Comparison of ENCODE assay signal across 20 cellular contexts in the genomic region with DNA sequence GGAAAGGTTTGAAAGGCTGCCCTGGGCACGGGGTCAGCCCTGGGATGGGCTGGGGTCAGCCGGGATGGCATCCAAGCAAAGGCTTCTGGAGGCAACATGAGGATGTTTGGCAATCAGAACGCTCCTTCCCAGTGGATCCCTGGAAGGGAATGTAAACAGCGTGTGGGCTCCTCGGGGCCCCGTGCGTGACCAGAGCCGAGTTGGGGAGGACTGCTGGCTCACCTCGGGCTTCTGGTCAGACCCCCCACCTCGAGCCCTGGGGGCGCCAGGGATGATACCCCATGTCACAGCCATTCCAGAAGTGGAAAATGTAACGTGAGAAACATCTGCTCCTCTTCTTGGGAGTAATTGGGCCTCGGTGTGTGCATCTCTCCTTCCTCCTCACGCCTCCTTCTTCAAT.
"Had no signal": no experiment of that assay in that cellular context is flagged by ENCODE, and none has a peak within 500 bp of the region (broad histone marks: within the 10 kb centered on the region; RNA-seq: fewer than 3 reads in every experiment).

No MANE protein-coding gene starts in this region.

- H3K27ac Mint-ChIP-seq: activated B cell treated with CpG ODN at 0.5 μM for 24 hours; activated CD4-positive, alpha-beta T cell treated with anti-CD3 and anti-CD28 coated beads, Interleukin-2, amount 10 ng/mL, durations not matched to agents 7 days and 5 days; activated T-helper 2 cell treated with anti-CD3 and anti-CD28 coated beads, Interferon-gamma antibody, Interleukin-2, Interleukin-4, amounts not matched to agents 10 μg/mL and 5 μg/mL and 100 μg/mL, durations not matched to agents 14 hours and 24 hours and 36 hours; effector memory CD8-positive, alpha-beta T cell; mesothelial cell of epicardium; naive B cell; T-helper 17 cell had no signal

- H3K4me3 Mint-ChIP-seq: activated B cell treated with CpG ODN at 0.5 μM for 24 hours; activated CD4-positive, alpha-beta T cell treated with anti-CD3 and anti-CD28 coated beads, Interleukin-2, amount 10 ng/mL, durations not matched to agents 7 days and 5 days; effector memory CD8-positive, alpha-beta T cell; mesothelial cell of epicardium; T-helper 17 cell had no signal

- H3K27ac ChIP-seq: body of pancreas, epithelial cell of prostate, prostate gland, right lobe of liver, suprapubic skin had no signal

- ATAC-seq: body of pancreas; effector memory CD8-positive, alpha-beta T cell; right lobe of liver; stimulated activated naive CD8-positive, alpha-beta T cell treated with anti-CD3 and anti-CD28 coated beads, Interleukin-15, Interleukin-2, amounts not matched to agents 100 U/mL and 50 U/mL, for 24 hours; T-helper 17 cell had no signal

- H3K4me3 ChIP-seq: adrenal gland, body of pancreas, prostate gland, right lobe of liver, suprapubic skin had no signal

- H3K36me3 Mint-ChIP-seq: mesothelial cell of epicardium, naive B cell had no signal

- H3K36me3 ChIP-seq: adrenal gland, prostate gland, right lobe of liver, suprapubic skin had no signal

- H3K9me3 ChIP-seq: adrenal gland, body of pancreas, prostate gland, right lobe of liver, suprapubic skin had no signal

- H3K27me3 Mint-ChIP-seq: activated CD4-positive, alpha-beta T cell treated with anti-CD3 and anti-CD28 coated beads, Interleukin-2, amount 10 ng/mL, durations not matched to agents 7 days and 5 days had no signal

- H3K9me3 Mint-ChIP-seq: activated B cell treated with CpG ODN at 0.5 μM for 24 hours; activated CD4-positive, alpha-beta T cell treated with anti-CD3 and anti-CD28 coated beads, Interleukin-2, amount 10 ng/mL, durations not matched to agents 7 days and 5 days; activated T-helper 2 cell treated with anti-CD3 and anti-CD28 coated beads, Interferon-gamma antibody, Interleukin-2, Interleukin-4, amounts not matched to agents 10 μg/mL and 5 μg/mL and 100 μg/mL, durations not matched to agents 14 hours and 24 hours and 36 hours; effector memory CD8-positive, alpha-beta T cell had no signal

- H3K4me1 ChIP-seq: adrenal gland, body of pancreas, prostate gland, right lobe of liver, suprapubic skin had no signal

- DNase-seq: activated B cell treated with CpG ODN at 0.5 μM for 24 hours; activated CD4-positive, alpha-beta T cell treated with anti-CD3 and anti-CD28 coated beads, Interleukin-2, amount 10 ng/mL, durations not matched to agents 7 days and 5 days; activated naive CD4-positive, alpha-beta T cell treated with anti-CD3 and anti-CD28 coated beads, Interleukin-2, amount 50 U/mL, for 16 hours; activated T-cell treated with anti-CD3 and anti-CD28 coated beads for 4 hours; adrenal gland; body of pancreas; central memory CD4-positive, alpha-beta T cell; effector memory CD8-positive, alpha-beta T cell; hippocampal formation; kidney glomerular epithelial cell; naive B cell; nucleus accumbens; right lobe of liver; stimulated activated naive CD8-positive, alpha-beta T cell treated with anti-CD3 and anti-CD28 coated beads, Interleukin-15, Interleukin-2, amounts not matched to agents 100 U/mL and 50 U/mL, for 24 hours; T-helper 17 cell had no signal

- H3K4me1 Mint-ChIP-seq: activated B cell treated with CpG ODN at 0.5 μM for 24 hours; activated CD4-positive, alpha-beta T cell treated with anti-CD3 and anti-CD28 coated beads, Interleukin-2, amount 10 ng/mL, durations not matched to agents 7 days and 5 days; naive B cell; T-helper 17 cell had no signal

- H3K27me3 ChIP-seq: adrenal gland, body of pancreas, right lobe of liver, suprapubic skin had no signal
